In the genomic region with DNA sequence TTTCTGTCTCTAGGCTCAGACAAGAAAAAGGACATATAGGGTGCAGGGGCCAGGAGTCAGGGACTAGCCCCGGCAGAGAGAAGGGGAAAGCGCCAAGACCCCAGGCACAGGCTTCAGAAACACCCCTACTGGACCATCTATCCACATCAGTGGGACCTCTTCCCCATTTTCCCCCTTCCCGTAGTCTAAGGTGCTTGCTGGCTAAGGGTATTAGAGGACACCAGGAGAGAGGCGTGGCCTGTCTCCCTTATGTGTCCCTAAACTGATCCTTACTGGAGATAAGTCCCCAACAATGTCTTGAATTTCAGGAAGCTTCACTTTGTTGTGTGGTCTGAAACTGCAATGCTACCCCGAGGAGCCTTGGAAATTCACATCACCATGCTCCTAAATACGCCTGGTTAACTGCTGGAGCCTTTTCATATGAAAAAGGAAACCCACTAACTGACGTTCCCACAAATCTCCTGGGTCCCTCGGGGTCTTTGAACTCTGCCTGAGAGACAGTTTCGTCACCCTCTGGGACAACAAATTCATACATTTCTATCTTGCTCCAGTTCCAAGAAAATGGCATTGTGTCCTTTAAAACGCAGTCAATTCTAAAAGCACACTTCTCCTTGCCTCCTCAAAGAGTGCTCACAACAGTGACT, we compare ENCODE assay signal across 1 cellular context.
TF ChIP-seq lines count a peak whose summit lies in the region.

No MANE protein-coding gene starts in this region.

TF ChIP-seq in A549, 52 proteins besides CTCF, POLR2A, EP300 and RAD21 (continued from another document):
- TF ChIP-seq, protein P1, sequence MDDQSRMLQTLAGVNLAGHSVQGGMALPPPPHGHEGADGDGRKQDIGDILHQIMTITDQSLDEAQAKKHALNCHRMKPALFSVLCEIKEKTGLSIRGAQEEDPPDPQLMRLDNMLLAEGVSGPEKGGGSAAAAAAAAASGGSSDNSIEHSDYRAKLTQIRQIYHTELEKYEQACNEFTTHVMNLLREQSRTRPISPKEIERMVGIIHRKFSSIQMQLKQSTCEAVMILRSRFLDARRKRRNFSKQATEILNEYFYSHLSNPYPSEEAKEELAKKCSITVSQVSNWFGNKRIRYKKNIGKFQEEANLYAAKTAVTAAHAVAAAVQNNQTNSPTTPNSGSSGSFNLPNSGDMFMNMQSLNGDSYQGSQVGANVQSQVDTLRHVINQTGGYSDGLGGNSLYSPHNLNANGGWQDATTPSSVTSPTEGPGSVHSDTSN (IDR thresholded peaks at IDR 0.05): no peak
- TF ChIP-seq BCL3 (IDR thresholded peaks at IDR 0.05): no peak
- TF ChIP-seq CBX8 (IDR thresholded peaks at IDR 0.05): no peak
- no peak for TF ChIP-seq RARB (CRISPR knock-in tag; IDR thresholded peaks at IDR 0.05)
- no peak for TF ChIP-seq JUN (IDR thresholded peaks at IDR 0.05)
- no peak for TF ChIP-seq MYC (IDR thresholded peaks at IDR 0.05; ENCODE audit: borderline replicate concordance, low read length)
- TF ChIP-seq MAZ (IDR thresholded peaks at IDR 0.05; ENCODE audit: borderline replicate concordance, low read depth, low read length): no peak
- no peak for TF ChIP-seq POLR2AphosphoS2 (conservative IDR thresholded peaks at IDR 0.05; ENCODE audit: low read length)
- TF ChIP-seq FOXS1 (CRISPR knock-in tag; IDR thresholded peaks at IDR 0.05): no peak
